1 cellular context compared by ENCODE assay signal in genomic region chrX:119230850-119231249, GRCh38.
TF ChIP-seq lines count a peak whose summit lies in the region.

No MANE protein-coding gene starts in this region.

TF ChIP-seq in IMR-90, 13 proteins besides CTCF, POLR2A, EP300 and RAD21:
- TF ChIP-seq USF2 (IDR thresholded peaks at IDR 0.05; ENCODE audit: low read depth, low read length): no peak
